In genomic region chr12:46209914-46210834, GRCh38 we compare ENCODE assay signal across 1 cellular context.
TF ChIP-seq lines count a peak whose summit lies in the region.

No MANE protein-coding gene starts in this region.

TF ChIP-seq in GM12878, 131 proteins besides CTCF, POLR2A, EP300 and RAD21 (continued from another document):
- TF ChIP-seq REST (IDR thresholded peaks at IDR 0.05; ENCODE audit: low read depth, low read length): no peak
- TF ChIP-seq TAF1 (IDR thresholded peaks at IDR 0.05; ENCODE audit: borderline replicate concordance, low read depth, low read length): no peak
- TF ChIP-seq ATF3 (IDR thresholded peaks at IDR 0.05; ENCODE audit: borderline replicate concordance, extremely low read depth, low read depth, low read length): no peak
- TF ChIP-seq TBL1XR1 (IDR thresholded peaks at IDR 0.05; ENCODE audit: low read depth, low read length): no peak
- TF ChIP-seq NFIC (IDR thresholded peaks at IDR 0.05; ENCODE audit: low read depth, low read length): peak; percentile 92
- 0 out of 2 replicates have a peak, but pooled peaks have one; percentile 24 for TF ChIP-seq MAX (IDR thresholded peaks at IDR 0.05; ENCODE audit: low read depth, low read length)
- TF ChIP-seq ZNF217 (IDR thresholded peaks at IDR 0.05): no peak
- 0 out of 2 replicates have a peak, but pooled peaks have one; percentile 45 for TF ChIP-seq SMARCA5 (IDR thresholded peaks at IDR 0.05)
- TF ChIP-seq RUNX3 (IDR thresholded peaks at IDR 0.05; ENCODE audit: low read length): peak; percentile 86
